ENCODE assay signal across 1 cellular context in the genomic region with DNA sequence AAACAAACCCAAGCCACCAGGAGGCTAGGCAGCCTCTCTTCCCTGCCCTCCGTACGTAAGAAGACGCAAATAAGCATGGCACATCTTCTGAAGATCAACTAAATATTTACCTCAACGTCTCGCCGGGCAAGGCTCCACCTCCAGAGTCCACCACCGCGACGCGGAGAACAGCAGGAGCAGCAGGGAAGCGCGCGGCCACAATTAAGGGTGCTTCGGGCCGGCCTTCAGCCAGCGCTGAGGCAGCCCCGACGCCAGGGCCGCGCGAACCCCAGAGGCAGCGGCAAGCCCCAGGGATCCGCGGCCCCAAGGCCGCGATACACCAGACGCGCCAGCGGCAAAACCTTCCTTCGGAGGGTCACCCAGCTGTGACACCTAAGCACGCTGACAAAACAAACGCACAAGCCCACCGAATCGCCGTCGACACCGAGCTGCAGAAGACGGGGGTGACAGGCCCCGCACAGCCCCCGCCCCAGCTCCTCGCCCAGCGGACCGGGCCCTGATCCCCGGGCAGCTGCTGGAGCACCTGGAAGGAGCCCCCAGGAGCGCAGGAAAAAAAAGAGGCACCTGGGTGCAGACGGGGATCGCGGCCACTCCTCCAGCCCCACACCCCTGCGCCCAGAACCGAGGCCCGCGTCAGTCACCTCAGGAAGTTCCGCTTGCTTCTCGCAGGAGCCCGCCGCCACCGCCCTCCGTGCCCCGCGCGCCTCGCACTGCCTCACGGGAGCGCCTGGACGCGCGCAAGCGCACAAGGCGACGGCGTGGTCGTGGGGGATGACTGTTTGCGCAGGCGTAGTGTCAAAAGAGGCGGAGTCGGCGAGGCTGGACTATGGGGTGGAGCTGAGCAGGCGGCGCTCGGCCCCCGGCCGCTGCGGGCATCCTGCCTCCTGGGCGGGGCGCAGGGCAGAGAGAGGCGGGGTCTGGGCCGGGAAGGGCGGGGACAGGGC.
A peak's percentile ranks its signal among the peaks of the same experiment; 100 is the strongest.
TF ChIP-seq lines count a peak whose summit lies in the region.

Gene HAUS3, minus strand, starts transcription at position 712 of the 944 bp plus-strand sequence. CDS start 1,175 bp downstream, outside the sequence.
Gene POLN, minus strand, starts transcription at position 712 of the 944 bp plus-strand sequence. CDS start 12,890 bp downstream, outside the sequence.

TF ChIP-seq in HepG2, 621 proteins besides CTCF, POLR2A, EP300 and RAD21 (continued from another document and continues in another):
- TF ChIP-seq HMGXB4 (CRISPR knock-in tag; IDR thresholded peaks at IDR 0.05; ENCODE audit: borderline replicate concordance in 1 of 2, low read depth in 1 of 2) (peak; percentile 65 to 87), ZNF552 (CRISPR knock-in tag; IDR thresholded peaks at IDR 0.05; ENCODE audit: borderline replicate concordance) (no peak), ZNF253 (CRISPR knock-in tag; IDR thresholded peaks at IDR 0.05; ENCODE audit: borderline replicate concordance) (no peak), GFI1 (CRISPR knock-in tag; IDR thresholded peaks at IDR 0.05; ENCODE audit: borderline replicate concordance) (no peak), ZBTB14 (CRISPR knock-in tag; IDR thresholded peaks at IDR 0.05) (0 out of 2 replicates have a peak, but pooled peaks have one; percentile 2), PAF1 (CRISPR knock-in tag; IDR thresholded peaks at IDR 0.05) (no peak), TCF12 (IDR thresholded peaks at IDR 0.05) (no peak), TCF12 (CRISPR knock-in tag; IDR thresholded peaks at IDR 0.05) (no peak), CCAR2 (optimal IDR thresholded peaks at IDR 0.05; ENCODE audit: low read depth, low read length) (no peak), ZEB1 (IDR thresholded peaks at IDR 0.05; ENCODE audit: insufficient replicate concordance, low read depth) (no peak), ZMAT5 (CRISPR knock-in tag; IDR thresholded peaks at IDR 0.05; ENCODE audit: borderline replicate concordance, low read depth) (no peak), ZBTB4 (CRISPR knock-in tag; IDR thresholded peaks at IDR 0.05; ENCODE audit: borderline replicate concordance) (no peak), ZNF781 (CRISPR knock-in tag; IDR thresholded peaks at IDR 0.05; ENCODE audit: borderline replicate concordance, not compliant biosample characterization) (no peak), CAMTA2 (CRISPR knock-in tag; IDR thresholded peaks at IDR 0.05; ENCODE audit: borderline replicate concordance) (no peak; the same call in 1 of the 2 replicates), RCOR2 (CRISPR knock-in tag; IDR thresholded peaks at IDR 0.05) (no peak), ZNF10 (CRISPR knock-in tag; IDR thresholded peaks at IDR 0.05; ENCODE audit: borderline replicate concordance, low read depth) (no peak), RBM22 (optimal IDR thresholded peaks at IDR 0.05; ENCODE audit: low read length) (no peak), FOXA3 (CRISPR knock-in tag; IDR thresholded peaks at IDR 0.05) (peak; percentile 9; the same call in 1 of the 2 replicates), RBAK (CRISPR knock-in tag; IDR thresholded peaks at IDR 0.05) (no peak), ZNF597 (CRISPR knock-in tag; IDR thresholded peaks at IDR 0.05) (0 out of 2 replicates have a peak, but pooled peaks have one; percentile 37), KLF11 (CRISPR knock-in tag; IDR thresholded peaks at IDR 0.05) (no peak), ATF7 (IDR thresholded peaks at IDR 0.05) (no peak), ATF7 (CRISPR knock-in tag; IDR thresholded peaks at IDR 0.05) (0 out of 2 replicates have a peak, but pooled peaks have one; percentile 34), ZFX (CRISPR knock-in tag; IDR thresholded peaks at IDR 0.05; ENCODE audit: low read depth) (peak; percentile 94), NAIF1 (CRISPR knock-in tag; IDR thresholded peaks at IDR 0.05; ENCODE audit: borderline replicate concordance) (peak; percentile 35; the same call in 1 of the 2 replicates), TBX2 (CRISPR knock-in tag; IDR thresholded peaks at IDR 0.05; ENCODE audit: borderline replicate concordance) (peak; percentile 87), MBNL3 (CRISPR knock-in tag; conservative IDR thresholded peaks at IDR 0.05) (no peak), ZFP1 (CRISPR knock-in tag; IDR thresholded peaks at IDR 0.05) (no peak), ZNF879 (CRISPR knock-in tag; IDR thresholded peaks at IDR 0.05) (no peak), ZNF800 (CRISPR knock-in tag; IDR thresholded peaks at IDR 0.05) (no peak; the same call in 1 of the 2 replicates), FOXK2 (IDR thresholded peaks at IDR 0.05) (no peak), HDAC2 (CRISPR knock-in tag; IDR thresholded peaks at IDR 0.05) (peak; percentile 33; the same call in 1 of the 2 replicates), AGO2 (optimal IDR thresholded peaks at IDR 0.05; ENCODE audit: low read depth, low read length) (peak; percentile 73), KLF13 (CRISPR knock-in tag; IDR thresholded peaks at IDR 0.05) (no peak; the same call in 1 of the 2 replicates), ARHGAP35 (CRISPR knock-in tag; IDR thresholded peaks at IDR 0.05; ENCODE audit: borderline replicate concordance) (peak; percentile 46; the same call in 1 of the 2 replicates), ZKSCAN5 (CRISPR knock-in tag; IDR thresholded peaks at IDR 0.05) (no peak), FOXJ3 (CRISPR knock-in tag; IDR thresholded peaks at IDR 0.05; ENCODE audit: borderline replicate concordance) (no peak), ZZZ3 (CRISPR knock-in tag; IDR thresholded peaks at IDR 0.05; ENCODE audit: borderline replicate concordance) (0 out of 2 replicates have a peak, but pooled peaks have one; percentile 32), PAWR (CRISPR knock-in tag; IDR thresholded peaks at IDR 0.05; ENCODE audit: borderline replicate concordance) (no peak), SOX5 (CRISPR knock-in tag; IDR thresholded peaks at IDR 0.05; ENCODE audit: borderline replicate concordance) (no peak), TAF1 (CRISPR knock-in tag; IDR thresholded peaks at IDR 0.05) (peak; percentile 71), BRCA1 (CRISPR knock-in tag; IDR thresholded peaks at IDR 0.05) (no peak; the same call in 1 of the 2 replicates), ZBTB2 (CRISPR knock-in tag; IDR thresholded peaks at IDR 0.05; ENCODE audit: low read depth) (no peak), RELA (CRISPR knock-in tag; IDR thresholded peaks at IDR 0.05) (no peak), NR1H2 (CRISPR knock-in tag; IDR thresholded peaks at IDR 0.05; ENCODE audit: borderline replicate concordance, low read depth) (no peak), REL (CRISPR knock-in tag; conservative IDR thresholded peaks at IDR 0.05) (no peak; the same call in 1 of the 2 replicates), TGIF2 (CRISPR knock-in tag; IDR thresholded peaks at IDR 0.05) (peak; percentile 84), CHD4 (IDR thresholded peaks at IDR 0.05; ENCODE audit: borderline replicate concordance, low read length) (no peak), ZC3H4 (CRISPR knock-in tag; IDR thresholded peaks at IDR 0.05; ENCODE audit: borderline replicate concordance) (no peak), ZFYVE20 (CRISPR knock-in tag; IDR thresholded peaks at IDR 0.05; ENCODE audit: borderline replicate concordance, low read depth) (no peak)
- TF ChIP-seq, protein P1, sequence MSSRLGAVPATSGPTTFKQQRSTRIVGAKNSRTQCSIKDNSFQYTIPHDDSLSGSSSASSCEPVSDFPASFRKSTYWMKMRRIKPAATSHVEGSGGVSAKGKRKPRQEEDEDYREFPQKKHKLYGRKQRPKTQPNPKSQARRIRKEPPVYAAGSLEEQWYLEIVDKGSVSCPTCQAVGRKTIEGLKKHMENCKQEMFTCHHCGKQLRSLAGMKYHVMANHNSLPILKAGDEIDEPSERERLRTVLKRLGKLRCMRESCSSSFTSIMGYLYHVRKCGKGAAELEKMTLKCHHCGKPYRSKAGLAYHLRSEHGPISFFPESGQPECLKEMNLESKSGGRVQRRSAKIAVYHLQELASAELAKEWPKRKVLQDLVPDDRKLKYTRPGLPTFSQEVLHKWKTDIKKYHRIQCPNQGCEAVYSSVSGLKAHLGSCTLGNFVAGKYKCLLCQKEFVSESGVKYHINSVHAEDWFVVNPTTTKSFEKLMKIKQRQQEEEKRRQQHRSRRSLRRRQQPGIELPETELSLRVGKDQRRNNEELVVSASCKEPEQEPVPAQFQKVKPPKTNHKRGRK (CRISPR knock-in tag; IDR thresholded peaks at IDR 0.05) = no peak
- TF ChIP-seq, protein P2, sequence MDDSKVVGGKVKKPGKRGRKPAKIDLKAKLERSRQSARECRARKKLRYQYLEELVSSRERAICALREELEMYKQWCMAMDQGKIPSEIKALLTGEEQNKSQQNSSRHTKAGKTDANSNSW (CRISPR knock-in tag; IDR thresholded peaks at IDR 0.05; ENCODE audit: borderline replicate concordance) = no peak
